ENCODE assay signal across 1 cellular context in the genomic region with DNA sequence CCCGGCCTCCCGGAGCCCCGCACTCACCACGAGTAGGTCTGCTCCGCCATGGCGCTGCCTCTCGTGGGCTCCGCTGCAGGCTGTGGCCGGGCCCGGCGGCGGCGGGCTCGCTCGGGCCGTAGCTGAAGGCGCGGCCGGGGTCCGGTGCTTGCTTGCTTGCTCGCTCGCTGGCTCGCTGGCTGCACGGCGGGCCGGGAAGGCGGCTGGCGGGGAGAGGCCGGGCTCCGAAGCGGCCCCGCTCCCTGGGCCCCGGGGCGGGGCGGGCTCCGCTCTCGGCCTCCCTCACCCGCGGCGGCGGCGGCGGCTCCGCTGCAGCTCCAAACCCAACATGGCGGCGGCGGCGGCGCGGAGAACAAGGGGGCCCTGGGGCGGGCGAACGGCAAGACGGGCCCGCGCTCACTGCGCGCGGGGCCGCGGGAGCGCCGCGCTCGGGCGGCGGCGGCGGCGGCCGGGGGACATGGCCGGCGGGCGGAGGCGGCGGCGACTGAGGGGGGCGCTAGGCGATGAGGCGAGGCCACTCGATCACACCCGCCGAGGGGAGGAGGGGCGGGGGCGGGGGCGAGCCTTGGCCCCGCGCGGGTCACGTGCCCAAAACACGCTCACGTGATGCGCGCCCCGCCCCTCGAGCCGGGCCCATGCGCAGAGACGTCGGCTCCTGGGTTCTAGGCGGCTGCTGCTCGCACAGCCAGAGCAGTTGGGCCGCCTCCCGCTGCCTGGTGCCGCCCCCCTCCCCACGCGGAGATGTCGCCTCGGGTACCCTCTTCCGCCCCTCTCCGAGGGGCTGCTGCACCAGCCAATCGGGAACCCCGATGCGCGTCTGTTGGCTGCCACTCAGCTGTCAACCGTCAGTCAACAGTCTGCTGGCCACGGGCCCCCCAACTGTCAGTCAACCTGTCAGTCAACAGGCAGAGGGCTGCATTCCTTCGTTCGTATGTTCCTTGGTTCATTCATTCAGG.
A peak's percentile ranks its signal among the peaks of the same experiment; 100 is the strongest.
TF ChIP-seq lines count a peak whose summit lies in the region.

A gene with protein sequence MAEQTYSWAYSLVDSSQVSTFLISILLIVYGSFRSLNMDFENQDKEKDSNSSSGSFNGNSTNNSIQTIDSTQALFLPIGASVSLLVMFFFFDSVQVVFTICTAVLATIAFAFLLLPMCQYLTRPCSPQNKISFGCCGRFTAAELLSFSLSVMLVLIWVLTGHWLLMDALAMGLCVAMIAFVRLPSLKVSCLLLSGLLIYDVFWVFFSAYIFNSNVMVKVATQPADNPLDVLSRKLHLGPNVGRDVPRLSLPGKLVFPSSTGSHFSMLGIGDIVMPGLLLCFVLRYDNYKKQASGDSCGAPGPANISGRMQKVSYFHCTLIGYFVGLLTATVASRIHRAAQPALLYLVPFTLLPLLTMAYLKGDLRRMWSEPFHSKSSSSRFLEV (minus strand): TSS at position 541 of the 956 bp plus-strand sequence. CDS start 491 bp downstream, at position 50.

TF ChIP-seq in H1, 55 proteins besides CTCF, POLR2A, EP300 and RAD21:
- peak; percentile 96 for TF ChIP-seq SAP30 (IDR thresholded peaks at IDR 0.05; ENCODE audit: insufficient read depth, insufficient replicate concordance, low read length)
- TF ChIP-seq SRF (IDR thresholded peaks at IDR 0.05; ENCODE audit: low read depth, low read length), result no peak
- TF ChIP-seq KDM4A (IDR thresholded peaks at IDR 0.05; ENCODE audit: low read depth, low read length, severe bottlenecking), result peak; percentile 65
- TF ChIP-seq RBBP5 (IDR thresholded peaks at IDR 0.05; ENCODE audit: borderline replicate concordance, low read depth, low read length), result peak; percentile 13; the same call in 1 of the 2 replicates
- no peak; the same call in 1 of the 2 replicates for TF ChIP-seq POLR2AphosphoS5 (IDR thresholded peaks at IDR 0.05; ENCODE audit: low read depth, low read length)
- TF ChIP-seq, protein P1, sequence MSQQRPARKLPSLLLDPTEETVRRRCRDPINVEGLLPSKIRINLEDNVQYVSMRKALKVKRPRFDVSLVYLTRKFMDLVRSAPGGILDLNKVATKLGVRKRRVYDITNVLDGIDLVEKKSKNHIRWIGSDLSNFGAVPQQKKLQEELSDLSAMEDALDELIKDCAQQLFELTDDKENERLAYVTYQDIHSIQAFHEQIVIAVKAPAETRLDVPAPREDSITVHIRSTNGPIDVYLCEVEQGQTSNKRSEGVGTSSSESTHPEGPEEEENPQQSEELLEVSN (IDR thresholded peaks at IDR 0.05), result 0 out of 2 replicates have a peak, but pooled peaks have one; percentile 19
- no peak for TF ChIP-seq GTF2F1 (IDR thresholded peaks at IDR 0.05; ENCODE audit: borderline replicate concordance, low read depth, low read length)
- peak; percentile 74; the same call in 1 of the 2 replicates for TF ChIP-seq EGR1 (IDR thresholded peaks at IDR 0.05; ENCODE audit: borderline replicate concordance, low read depth, low read length)
- TF ChIP-seq NRF1 (IDR thresholded peaks at IDR 0.05; ENCODE audit: low read depth, low read length), result peak; percentile 66
- TF ChIP-seq HDAC2 (IDR thresholded peaks at IDR 0.05; ENCODE audit: borderline replicate concordance in 1 of 2, low read depth in 2 of 2, low read length in 2 of 2), result peak in 1 of 2 experiments; percentile 68; a peak in 1 of 4 replicates
- TF ChIP-seq, protein P2, sequence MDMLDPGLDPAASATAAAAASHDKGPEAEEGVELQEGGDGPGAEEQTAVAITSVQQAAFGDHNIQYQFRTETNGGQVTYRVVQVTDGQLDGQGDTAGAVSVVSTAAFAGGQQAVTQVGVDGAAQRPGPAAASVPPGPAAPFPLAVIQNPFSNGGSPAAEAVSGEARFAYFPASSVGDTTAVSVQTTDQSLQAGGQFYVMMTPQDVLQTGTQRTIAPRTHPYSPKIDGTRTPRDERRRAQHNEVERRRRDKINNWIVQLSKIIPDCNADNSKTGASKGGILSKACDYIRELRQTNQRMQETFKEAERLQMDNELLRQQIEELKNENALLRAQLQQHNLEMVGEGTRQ (IDR thresholded peaks at IDR 0.05; ENCODE audit: low read length), result peak; percentile 99
- peak; percentile 55 for TF ChIP-seq TAF1 (IDR thresholded peaks at IDR 0.05; ENCODE audit: low read depth, low read length)
- TF ChIP-seq, protein P3, sequence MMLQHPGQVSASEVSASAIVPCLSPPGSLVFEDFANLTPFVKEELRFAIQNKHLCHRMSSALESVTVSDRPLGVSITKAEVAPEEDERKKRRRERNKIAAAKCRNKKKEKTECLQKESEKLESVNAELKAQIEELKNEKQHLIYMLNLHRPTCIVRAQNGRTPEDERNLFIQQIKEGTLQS (IDR thresholded peaks at IDR 0.05; ENCODE audit: insufficient read depth, low read depth, low read length), result peak; percentile 99
- TF ChIP-seq SP1 (IDR thresholded peaks at IDR 0.05; ENCODE audit: low read depth, low read length), result no peak
- peak; percentile 45; the same call in 1 of the 2 replicates for TF ChIP-seq TBP (IDR thresholded peaks at IDR 0.05; ENCODE audit: low read depth, low read length)
- TF ChIP-seq SP4 (IDR thresholded peaks at IDR 0.05; ENCODE audit: low read length), result peak; percentile 92; the same call in 1 of the 2 replicates
- TF ChIP-seq GABPA (IDR thresholded peaks at IDR 0.05; ENCODE audit: borderline replicate concordance, insufficient read depth, low read length), result no peak
- TF ChIP-seq SIX5 (IDR thresholded peaks at IDR 0.05; ENCODE audit: low read depth, low read length), result no peak
- peak; percentile 88 to 95; a peak in 3 of 4 replicates for TF ChIP-seq SIN3A (conservative IDR thresholded peaks at IDR 0.05 in 1 of 2, IDR thresholded peaks at IDR 0.05 in 1 of 2; ENCODE audit: low read depth in 1 of 2, low read length in 2 of 2)
- TF ChIP-seq JUN (IDR thresholded peaks at IDR 0.05; ENCODE audit: low read depth, low read length), result no peak
- TF ChIP-seq, protein P4, sequence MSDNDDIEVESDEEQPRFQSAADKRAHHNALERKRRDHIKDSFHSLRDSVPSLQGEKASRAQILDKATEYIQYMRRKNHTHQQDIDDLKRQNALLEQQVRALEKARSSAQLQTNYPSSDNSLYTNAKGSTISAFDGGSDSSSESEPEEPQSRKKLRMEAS (IDR thresholded peaks at IDR 0.05), result peak; percentile 86
- peak; percentile 6 for TF ChIP-seq ASH2L (IDR thresholded peaks at IDR 0.05; ENCODE audit: low read length)
- TF ChIP-seq PHF8 (conservative IDR thresholded peaks at IDR 0.05; ENCODE audit: low read depth, low read length), result peak; percentile 4
